Comparison of ENCODE assay signal across 8 cellular contexts in the genomic region with DNA sequence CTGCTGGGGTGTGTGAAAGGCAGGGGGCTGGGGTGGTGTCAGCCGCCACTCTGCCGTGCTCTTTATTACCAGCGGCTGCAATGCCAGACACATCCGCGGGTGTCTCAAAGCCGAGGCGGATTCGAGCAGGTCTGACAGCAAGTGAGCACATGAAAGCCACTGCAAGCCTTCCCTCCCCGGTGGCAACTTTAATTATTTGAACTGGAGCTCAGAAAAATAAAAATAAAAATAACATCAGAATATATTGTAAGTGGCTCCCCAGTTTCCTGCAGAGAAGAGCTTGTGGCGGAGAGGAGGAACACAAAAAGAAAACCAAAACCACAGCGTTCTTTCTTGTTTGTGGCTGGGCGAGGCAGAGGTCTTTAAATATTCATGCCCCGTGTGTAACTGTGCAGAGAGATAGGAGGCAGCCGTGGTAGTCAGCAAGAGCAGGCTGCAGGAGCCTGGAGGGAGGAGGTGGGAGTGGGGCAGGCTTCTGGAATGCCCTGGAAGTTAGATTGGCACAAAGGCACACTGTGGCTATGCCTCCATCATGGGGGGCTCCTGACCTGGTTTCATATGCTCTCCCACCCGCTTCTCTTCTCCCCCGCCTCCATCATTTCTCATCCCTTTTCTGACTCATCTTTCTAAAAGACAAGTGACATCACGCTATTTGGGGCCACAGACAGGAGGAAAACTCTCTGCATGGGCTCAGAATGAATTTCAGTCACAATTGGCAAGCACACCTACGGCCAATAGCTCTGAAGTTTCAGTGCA.
A peak's percentile ranks its signal among the peaks of the same experiment; 100 is the strongest.
DNase-seq lines count a peak whose midpoint lies in the region; ATAC-seq lines count a peak whose summit lies in the region.

No MANE protein-coding gene starts in this region.

- H3K9me3 Mint-ChIP-seq in CD8-positive, alpha-beta memory T cell, result no peaks in the 10 kb centered on the region

- H3K4me3 Mint-ChIP-seq in CD8-positive, alpha-beta memory T cell, result peak overlapping the region; percentile 22 to 91 (median 80)

- H3K4me3 ChIP-seq in CD8-positive, alpha-beta memory T cell (ENCODE audit: low read length), result peak overlapping the region; percentile 19
- peak overlapping the region; percentile 43 for H3K4me3 ChIP-seq in effector memory CD4-positive, alpha-beta T cell (ENCODE audit: insufficient read depth, low read depth, low read length, poor library complexity, severe bottlenecking)
- peak overlapping the region in 4 of 7 experiments; percentile 3 to 22 (median 10) for H3K4me3 ChIP-seq in skin epidermis

- peak; percentile 69 for ATAC-seq in GM21360 (IDR thresholded peaks at IDR 0.05; ENCODE audit: unreplicated experiment)

- peaks cover 15% of the 10 kb centered on the region for H3K4me1 ChIP-seq in CD8-positive, alpha-beta memory T cell (ENCODE audit: insufficient read depth, low read length)
- H3K4me1 ChIP-seq in effector memory CD4-positive, alpha-beta T cell (ENCODE audit: control insufficient read depth, insufficient read depth, low read length, poor library complexity, severe bottlenecking), result peaks cover 6% of the 10 kb centered on the region

- no peaks in the 10 kb centered on the region for H3K9me3 ChIP-seq in CD8-positive, alpha-beta memory T cell (ENCODE audit: low read length)
- no peaks in the 10 kb centered on the region for H3K9me3 ChIP-seq in effector memory CD4-positive, alpha-beta T cell (ENCODE audit: control insufficient read depth, low read length)

- peaks cover 9 to 16% of the 10 kb centered on the region in 2 donors for H3K27me3 Mint-ChIP-seq in CD8-positive, alpha-beta memory T cell

- peaks cover 33 to 35% (median 33%) of the 10 kb centered on the region in 3 donors for H3K4me1 Mint-ChIP-seq in CD8-positive, alpha-beta memory T cell

- CTCF ChIA-PET in CD8-positive, alpha-beta memory T cell (lab: Charles Lee), result no interaction called here

- no peaks in the 10 kb centered on the region for H3K36me3 Mint-ChIP-seq in CD8-positive, alpha-beta memory T cell

- peak overlapping the region; percentile 0 to 87 (median 81) for H3K27ac Mint-ChIP-seq in CD8-positive, alpha-beta memory T cell

- no peak overlapping the region for H3K27ac ChIP-seq in CD8-positive, alpha-beta memory T cell (ENCODE audit: low read depth, low read length)
- H3K27ac ChIP-seq in effector memory CD4-positive, alpha-beta T cell (ENCODE audit: insufficient read depth, low read length, poor library complexity, severe bottlenecking), result no peak overlapping the region
- H3K27ac ChIP-seq in skin epidermis, result peak overlapping the region in 10 of 21 experiments; percentile 1 to 61 (median 50)

- no peaks in the 10 kb centered on the region for H3K27me3 ChIP-seq in CD8-positive, alpha-beta memory T cell (ENCODE audit: insufficient read depth, low read length, poor library complexity, severe bottlenecking)
- H3K27me3 ChIP-seq in effector memory CD4-positive, alpha-beta T cell (replicated peaks; ENCODE audit: control insufficient read depth, insufficient read depth, low read length, poor library complexity, severe bottlenecking), result no peaks in the 10 kb centered on the region

- POLR2A ChIA-PET in CD8-positive, alpha-beta memory T cell (lab: Charles Lee), result no interaction called here

- DNase-seq in CD8-positive, alpha-beta memory T cell, result peak; percentile 40 to 76 (median 47)
- peak; percentile 61 for DNase-seq in HT1080 (ENCODE audit: low read depth)
- peak; percentile 25 to 39 for DNase-seq in activated CD4-positive, alpha-beta T cell treated with anti-CD3 and anti-CD28 coated beads for 4 hours
- peak; percentile 5 to 23 (median 10) for DNase-seq in effector memory CD4-positive, alpha-beta T cell
- no peak for DNase-seq in NCI-H2196 treated with DMSO at 0.1 percent for 48 hours (lab: John Stamatoyannopoulos, UW; ENCODE audit: unreplicated experiment)
- no peak for DNase-seq in GM03348 (ENCODE audit: low spot score)

- no peaks in the 10 kb centered on the region for H3K36me3 ChIP-seq in CD8-positive, alpha-beta memory T cell (ENCODE audit: insufficient read depth, low read length)
- no peaks in the 10 kb centered on the region for H3K36me3 ChIP-seq in effector memory CD4-positive, alpha-beta T cell (ENCODE audit: control insufficient read depth, insufficient read depth, low read length)

Comparison
In these comparisons a context has a peak if more than half of its experiments do, and no peak if none do; other contexts are left out.
1. DNase-seq: peak in CD8-positive, alpha-beta memory T cell (5 of 5), HT1080 (single experiment), activated CD4-positive, alpha-beta T cell treated with anti-CD3 and anti-CD28 coated beads for 4 hours (2 of 2) and effector memory CD4-positive, alpha-beta T cell (3 of 3); none in NCI-H2196 treated with DMSO at 0.1 percent for 48 hours (single experiment) and GM03348 (single experiment).
2. Peak in every context shown above with its lines, with median percentiles within 50 percentile points of each other: H3K4me3 ChIP-seq.